ENCODE assay signal across 8 cellular contexts in genomic region chr1:170967042-170967910, GRCh38. TPM values are rescaled to one million over a fixed set of nuclear protein-coding genes. Genes with fewer than 3 reads are reported as not detected.
DNase-seq lines count a peak whose midpoint lies in the region; ATAC-seq and TF ChIP-seq lines count a peak whose summit lies in the region.

No MANE protein-coding gene starts in this region.

- H3K9me3 ChIP-seq in adrenal gland (replicated peaks in 1 of 3) (no peaks in the 10 kb centered on the region), right cardiac atrium (ENCODE audit: control insufficient read depth, low read length) (no peaks in the 10 kb centered on the region)

- no peak for TF ChIP-seq POLR2A in adrenal gland (IDR thresholded peaks at IDR 0.05)

- H3K4me3 Mint-ChIP-seq in stimulated activated naive B cell treated with anti-CD40 and anti-IgM and Interleukin-4, amounts not matched to agents 10 μg/mL and 1 μg/mL and 100 μg/mL, for 72 hours, result no peak overlapping the region
- no peak overlapping the region for H3K4me3 Mint-ChIP-seq in activated T-cell treated with anti-CD3 and anti-CD28 coated beads, Interleukin-2, amount 50 U/mL, for 4 hours

- H3K27ac Mint-ChIP-seq in stimulated activated naive B cell treated with anti-CD40 and anti-IgM and Interleukin-4, amounts not matched to agents 10 μg/mL and 1 μg/mL and 100 μg/mL, for 72 hours, result peak overlapping the region; percentile 79

- no peak overlapping the region for H3K4me3 ChIP-seq in adrenal gland
- no peak overlapping the region for H3K4me3 ChIP-seq in right cardiac atrium (ENCODE audit: low read length)

- H3K36me3 Mint-ChIP-seq in stimulated activated naive B cell treated with anti-CD40 and anti-IgM and Interleukin-4, amounts not matched to agents 10 μg/mL and 1 μg/mL and 100 μg/mL, for 72 hours, result no peaks in the 10 kb centered on the region
- no peaks in the 10 kb centered on the region for H3K36me3 Mint-ChIP-seq in activated T-cell treated with anti-CD3 and anti-CD28 coated beads, Interleukin-2, amount 50 U/mL, for 4 hours (ENCODE audit: insufficient read depth)

- no peak overlapping the region for H3K27ac ChIP-seq in adrenal gland
- no peak overlapping the region for H3K27ac ChIP-seq in right cardiac atrium (ENCODE audit: low read length)

- H3K4me1 ChIP-seq in adrenal gland (replicated peaks in 1 of 2) (no peaks in the 10 kb centered on the region), right cardiac atrium (ENCODE audit: control insufficient read depth, insufficient read depth, low read length) (no peaks in the 10 kb centered on the region)

- H3K4me1 Mint-ChIP-seq in stimulated activated naive B cell treated with anti-CD40 and anti-IgM and Interleukin-4, amounts not matched to agents 10 μg/mL and 1 μg/mL and 100 μg/mL, for 72 hours, result peaks cover 5 to 6% of the 10 kb centered on the region in 2 donors
- H3K4me1 Mint-ChIP-seq in activated T-cell treated with anti-CD3 and anti-CD28 coated beads, Interleukin-2, amount 50 U/mL, for 4 hours (ENCODE audit: low read depth), result no peaks in the 10 kb centered on the region

- H3K27me3 ChIP-seq in adrenal gland (no peaks in the 10 kb centered on the region), right cardiac atrium (ENCODE audit: control insufficient read depth, insufficient read depth) (no peaks in the 10 kb centered on the region)

- WGBS in adrenal gland, 4 donors, result 23 to 25% (median 24%) methylated on average over 5 of the region's 5 CpGs
- WGBS in right cardiac atrium, result 22% methylated on average over 5 of the region's 5 CpGs

- no peaks in the 10 kb centered on the region for H3K36me3 ChIP-seq in adrenal gland (replicated peaks in 1 of 2)

- peak; percentile 56 to 73 (median 68) for TF ChIP-seq CTCF in adrenal gland (IDR thresholded peaks at IDR 0.05)

- DNase-seq in G401 (ENCODE audit: low spot score) (peak; percentile 38), M059J (ENCODE audit: low read depth) (peak; percentile 33), adrenal gland (peak in 3 of 7 donors; percentile 12 to 23 (median 18)), right cardiac atrium (no peak), GDM1 (lab: John Stamatoyannopoulos, UW) (no peak)
- no peak for DNase-seq in stimulated activated naive B cell treated with anti-CD40 and anti-IgM and Interleukin-4, amounts not matched to agents 10 μg/mL and 1 μg/mL and 100 μg/mL, for 72 hours
- no peak for DNase-seq in activated T-cell treated with anti-CD3 and anti-CD28 coated beads, Interleukin-2, amount 50 U/mL, for 4 hours

- H3K27me3 Mint-ChIP-seq in stimulated activated naive B cell treated with anti-CD40 and anti-IgM and Interleukin-4, amounts not matched to agents 10 μg/mL and 1 μg/mL and 100 μg/mL, for 72 hours, result peaks cover 19 to 23% of the 10 kb centered on the region in 2 donors
- H3K27me3 Mint-ChIP-seq in activated T-cell treated with anti-CD3 and anti-CD28 coated beads, Interleukin-2, amount 50 U/mL, for 4 hours (ENCODE audit: low read depth), result peaks cover 10% of the 10 kb centered on the region

- H3K9me3 Mint-ChIP-seq in stimulated activated naive B cell treated with anti-CD40 and anti-IgM and Interleukin-4, amounts not matched to agents 10 μg/mL and 1 μg/mL and 100 μg/mL, for 72 hours, result no peaks in the 10 kb centered on the region
- H3K9me3 Mint-ChIP-seq in activated T-cell treated with anti-CD3 and anti-CD28 coated beads, Interleukin-2, amount 50 U/mL, for 4 hours, result no peaks in the 10 kb centered on the region

- in situ Hi-C loops in G401 (cut with HindIII; ENCODE audit: low sequenced_read_pairs), result no loop called here

- intact Hi-C loops in adrenal gland (cut with DNase I), result loop anchor here in 1 of 2 donors (5.0 to 10.0 kb wide), 2 partner anchors 260 to 348 kb away; partner anchors contain the start of gene FMO4
- intact Hi-C loops in right cardiac atrium (cut with DNase I), result loop anchor here in 2 of 4 donors (10.0 kb wide), 2 partner anchors 258 to 268 kb away; no protein-coding TSS in a partner anchor

- ATAC-seq in GM21576 (IDR thresholded peaks at IDR 0.05; ENCODE audit: unreplicated experiment) (peak; percentile 72), right cardiac atrium (peak; percentile 52 to 62)
- ATAC-seq in stimulated activated naive B cell treated with anti-CD40 and anti-IgM and Interleukin-4, amounts not matched to agents 10 μg/mL and 1 μg/mL and 100 μg/mL, for 72 hours (replicated peaks), result peak; percentile 42 to 64
- ATAC-seq in activated T-cell treated with anti-CD3 and anti-CD28 coated beads, Interleukin-2, amount 50 U/mL, for 4 hours, result no peak

RNA-seq across cellular contexts. Expression of gene MROH9, which starts 31.9 kb away (rescaled TPM):
- not detected in 2 replicates for total RNA-seq in G401 (2014; rRNA removed; shearing (Covaris generic))
- total RNA-seq in M059J (2014; rRNA removed; shearing (Covaris generic)), result not detected in 2 replicates
- total RNA-seq in adrenal gland (not detected), right cardiac atrium (under 1 TPM in 1 of 4 donors, not detected in 3; 0.06 TPM)
- polyA plus RNA-seq in adrenal gland (not detected), right cardiac atrium (not detected)
- not detected for total RNA-seq in activated T-cell treated with anti-CD3 and anti-CD28 coated beads, Interleukin-2, amount 50 U/mL, for 4 hours

Comparison
In these comparisons a context has a peak if more than half of its experiments do, and no peak if none do; other contexts are left out.
1. DNase-seq: peak in G401 (single experiment) and M059J (single experiment); none in right cardiac atrium (0 of 3), stimulated activated naive B cell treated with anti-CD40 and anti-IgM and Interleukin-4, amounts not matched to agents 10 μg/mL and 1 μg/mL and 100 μg/mL, for 72 hours (single experiment), activated T-cell treated with anti-CD3 and anti-CD28 coated beads, Interleukin-2, amount 50 U/mL, for 4 hours (single experiment) and GDM1 (single experiment).
2. ATAC-seq: peak in GM21576 (single experiment), right cardiac atrium (2 of 2) and stimulated activated naive B cell treated with anti-CD40 and anti-IgM and Interleukin-4, amounts not matched to agents 10 μg/mL and 1 μg/mL and 100 μg/mL, for 72 hours (2 of 2); none in activated T-cell treated with anti-CD3 and anti-CD28 coated beads, Interleukin-2, amount 50 U/mL, for 4 hours (0 of 2).